In genomic region chr17:72719582-72720493, GRCh38 we compare ENCODE assay signal across 9 cellular contexts.
DNase-seq lines count a peak whose midpoint lies in the region; ATAC-seq, FAIRE-seq and TF ChIP-seq lines count a peak whose summit lies in the region.
"Had no signal": no experiment of that assay in that cellular context is flagged by ENCODE, and none has a peak within 500 bp of the region (broad histone marks: within the 10 kb centered on the region; RNA-seq: fewer than 3 reads in every experiment).

No MANE protein-coding gene starts in this region.

- 92% methylated on average over 24 of the region's 25 CpGs for WGBS in HepG2 (ENCODE audit: low lambda C conversion rate)
- 71% methylated on average over 25 of the region's 25 CpGs for WGBS in suprapubic skin

- CTCF ChIA-PET in activated CD8-positive, alpha-beta T cell treated with anti-CD3 and anti-CD28 coated beads, Interleukin-2, amount 10 ng/mL, durations not matched to agents 7 days and 5 days (lab: Charles Lee) = interaction anchor here (1.0 to 10.1 kb wide), 7 partner anchors 7 to 472 kb away, joined by 3 to 107 read pairs (median 10); no protein-coding TSS in a partner anchor
- CTCF ChIA-PET in HepG2 (lab: Yijun Ruan, JAX; ENCODE audit: low intra/inter-chr PET ratio, low total read pairs) = no interaction called here

- H3K4me3 Mint-ChIP-seq in activated CD8-positive, alpha-beta T cell treated with anti-CD3 and anti-CD28 coated beads, Interleukin-2, amount 10 ng/mL, durations not matched to agents 7 days and 5 days = peak overlapping the region; percentile 69

- H3K27ac Mint-ChIP-seq in activated CD8-positive, alpha-beta T cell treated with anti-CD3 and anti-CD28 coated beads, Interleukin-2, amount 10 ng/mL, durations not matched to agents 7 days and 5 days = peak overlapping the region; percentile 96

- no peak overlapping the region for H3K4me2 ChIP-seq in HepG2 (ENCODE audit: low read depth, low read length)

- no peaks in the 10 kb centered on the region for H3K79me2 ChIP-seq in HepG2 (ENCODE audit: insufficient read depth, low read length)

- DNase-seq in KBM-7 (peak; percentile 89), HepG2 (ENCODE audit: low spot score) (no peak), thoracic aorta (ENCODE audit: low spot score) (no peak), suprapubic skin (ENCODE audit: low spot score in 2 of 2) (no peak), ACHN (no peak)
- DNase-seq in activated CD8-positive, alpha-beta T cell treated with anti-CD3 and anti-CD28 coated beads, Interleukin-2, amount 10 ng/mL, durations not matched to agents 7 days and 5 days = peak; percentile 86

- H3K36me3 Mint-ChIP-seq in activated CD8-positive, alpha-beta T cell treated with anti-CD3 and anti-CD28 coated beads, Interleukin-2, amount 10 ng/mL, durations not matched to agents 7 days and 5 days (ENCODE audit: low read depth) = peaks cover 5% of the 10 kb centered on the region

- H3K4me1 Mint-ChIP-seq in activated CD8-positive, alpha-beta T cell treated with anti-CD3 and anti-CD28 coated beads, Interleukin-2, amount 10 ng/mL, durations not matched to agents 7 days and 5 days (ENCODE audit: low read depth) = peaks cover 62% of the 10 kb centered on the region

- H3K36me3 ChIP-seq in HepG2 (replicated peaks in 1 of 2; ENCODE audit: control insufficient read depth in 1 of 2, insufficient read depth in 2 of 2, low read length in 2 of 2) (no peaks in the 10 kb centered on the region), thoracic aorta (no peaks in the 10 kb centered on the region), suprapubic skin (no peaks in the 10 kb centered on the region)
- H3K36me3 ChIP-seq: upper lobe of left lung had no signal

- intact Hi-C loops in HepG2 (cut with micrococcal nuclease; ENCODE audit: unreplicated experiment) = loop anchor here (5.0 kb wide), 1 partner anchor 58 kb away; no protein-coding TSS in a partner anchor

- TF ChIP-seq RAD21 in HepG2 (CRISPR knock-in tag; IDR thresholded peaks at IDR 0.05) = no peak

- H2AFZ ChIP-seq in HepG2 (ENCODE audit: low read length) = no peak overlapping the region

- no TSS peak for BruUV-seq in HepG2 (replicated peaks; lab: Mats Ljungman, UMichigan)

- TF ChIP-seq CTCF in HepG2 (CRISPR knock-in tag; IDR thresholded peaks at IDR 0.05) (no peak), thoracic aorta (IDR thresholded peaks at IDR 0.05) (no peak), suprapubic skin (IDR thresholded peaks at IDR 0.05) (no peak)

- no peak overlapping the region for H3K9ac ChIP-seq in HepG2 (ENCODE audit: insufficient read depth, low read depth, low read length)

- peaks cover 43% of the 10 kb centered on the region for H3K4me1 ChIP-seq in HepG2 (ENCODE audit: insufficient read depth, low read length)
- no peaks in the 10 kb centered on the region for H3K4me1 ChIP-seq in thoracic aorta (ENCODE audit: control insufficient read depth in 1 of 2, low read depth in 2 of 2)
- peaks cover 2% of the 10 kb centered on the region for H3K4me1 ChIP-seq in suprapubic skin

- TF ChIP-seq POLR2A in HepG2 (IDR thresholded peaks at IDR 0.05; ENCODE audit: insufficient read depth in 1 of 2, low read depth in 2 of 2, low read length in 2 of 2) (no peak), suprapubic skin (IDR thresholded peaks at IDR 0.05) (no peak)

- TF ChIP-seq EP300 in HepG2 (IDR thresholded peaks at IDR 0.05; ENCODE audit: low read depth in 2 of 2, low read length in 2 of 2) (no peak), HepG2 (CRISPR knock-in tag; IDR thresholded peaks at IDR 0.05; ENCODE audit: borderline replicate concordance) (no peak), suprapubic skin (IDR thresholded peaks at IDR 0.05) (no peak)

- in situ Hi-C loops in KBM-7 (cut with MboI; ENCODE audit: low pct_unique_long_range_greater_than_20kb, low sequenced_read_pairs) = no loop called here
- in situ Hi-C loops in HepG2 (cut with HindIII; ENCODE audit: extremely low pct_ligation_motif_present, low pct_unique_long_range_greater_than_20kb) = no loop called here
- in situ Hi-C loops in ACHN (cut with HindIII; ENCODE audit: low pct_ligation_motif_present, low pct_unique_long_range_greater_than_20kb, low sequenced_read_pairs) = no loop called here

- H3K4me3 ChIP-seq in HepG2 (replicated peaks in 1 of 3; ENCODE audit: insufficient read depth in 1 of 3, low read depth in 2 of 3, low read length in 3 of 3) (no peak overlapping the region), thoracic aorta (peak overlapping the region; percentile 29), suprapubic skin (no peak overlapping the region)
- H3K4me3 ChIP-seq: upper lobe of left lung had no signal

- FAIRE-seq in HepG2 (lab: Jason Lieb, UNC) = no peak
- FAIRE-seq: islet of Langerhans had no signal

- H3K27ac ChIP-seq in HepG2 (ENCODE audit: extremely low read length, insufficient read depth, low read length) = no peak overlapping the region
- no peak overlapping the region for H3K27ac ChIP-seq in thoracic aorta
- H3K27ac ChIP-seq in suprapubic skin = no peak overlapping the region
- H3K27ac ChIP-seq: upper lobe of left lung had no signal

- H3K9me3 Mint-ChIP-seq in activated CD8-positive, alpha-beta T cell treated with anti-CD3 and anti-CD28 coated beads, Interleukin-2, amount 10 ng/mL, durations not matched to agents 7 days and 5 days (ENCODE audit: insufficient read depth) = no peaks in the 10 kb centered on the region

- H3K9me3 ChIP-seq in HepG2 (ENCODE audit: low read length) (no peaks in the 10 kb centered on the region), thoracic aorta (no peaks in the 10 kb centered on the region), suprapubic skin (no peaks in the 10 kb centered on the region)
- H3K9me3 ChIP-seq: upper lobe of left lung had no signal

- peak; percentile 91 for ATAC-seq in activated CD8-positive, alpha-beta T cell treated with anti-CD3 and anti-CD28 coated beads, Interleukin-2, amount 10 ng/mL, durations not matched to agents 7 days and 5 days
- ATAC-seq in HepG2 = no peak
- no peak for ATAC-seq in thoracic aorta (ENCODE audit: insufficient number of reproducible peaks, low FRiP score, low read depth)
- ATAC-seq in HG03039 (IDR thresholded peaks at IDR 0.05; ENCODE audit: unreplicated experiment) = no peak

- H3K27me3 ChIP-seq in HepG2 (ENCODE audit: control insufficient read depth in 1 of 2, insufficient read depth in 2 of 2, low read length in 2 of 2) (no peaks in the 10 kb centered on the region), thoracic aorta (replicated peaks; ENCODE audit: insufficient read depth) (no peaks in the 10 kb centered on the region), suprapubic skin (no peaks in the 10 kb centered on the region)
- H3K27me3 ChIP-seq: upper lobe of left lung had no signal

- POLR2A ChIA-PET in activated CD8-positive, alpha-beta T cell treated with anti-CD3 and anti-CD28 coated beads, Interleukin-2, amount 10 ng/mL, durations not matched to agents 7 days and 5 days (lab: Charles Lee) = interaction anchor here (0.6 to 2.4 kb wide), 10 partner anchors 11 to 473 kb away, joined by 3 to 10 read pairs (median 4); partner anchors contain the start of gene COG1
- POLR2A ChIA-PET in HepG2 (lab: Yijun Ruan, JAX) = no interaction called here

- H3K27me3 Mint-ChIP-seq in activated CD8-positive, alpha-beta T cell treated with anti-CD3 and anti-CD28 coated beads, Interleukin-2, amount 10 ng/mL, durations not matched to agents 7 days and 5 days (ENCODE audit: low read depth) = no peaks in the 10 kb centered on the region

- H4K20me1 ChIP-seq in HepG2 (ENCODE audit: insufficient read depth, low read length) = no peaks in the 10 kb centered on the region

TF ChIP-seq in HepG2, 621 proteins besides CTCF, POLR2A, EP300 and RAD21 (continues in another document):
- TF ChIP-seq HNF1B (CRISPR knock-in tag; IDR thresholded peaks at IDR 0.05) (no peak), ZNF781 (CRISPR knock-in tag; IDR thresholded peaks at IDR 0.05; ENCODE audit: borderline replicate concordance, not compliant biosample characterization) (no peak), POLR2AphosphoS2 (IDR thresholded peaks at IDR 0.05; ENCODE audit: low read depth, low read length) (no peak), TFAP4 (IDR thresholded peaks at IDR 0.05; ENCODE audit: borderline replicate concordance, low read depth) (no peak), SRSF4 (IDR thresholded peaks at IDR 0.05; ENCODE audit: low read depth, low read length, poor library complexity, severe bottlenecking) (no peak), AGO2 (optimal IDR thresholded peaks at IDR 0.05; ENCODE audit: low read depth, low read length) (peak; percentile 19), ATF4 (CRISPR knock-in tag; IDR thresholded peaks at IDR 0.05) (no peak)

Comparison
In these comparisons a context has a peak if more than half of its experiments do, and no peak if none do; other contexts are left out.
1. DNase-seq: peak in KBM-7 (single experiment) and activated CD8-positive, alpha-beta T cell treated with anti-CD3 and anti-CD28 coated beads, Interleukin-2, amount 10 ng/mL, durations not matched to agents 7 days and 5 days (single experiment); none in HepG2 (single experiment), thoracic aorta (single experiment), suprapubic skin (0 of 2) and ACHN (single experiment).